16 cellular contexts compared by ENCODE assay signal in genomic region chr16:19926449-19927390, GRCh38. TPM values are rescaled to one million over a fixed set of nuclear protein-coding genes. Genes with fewer than 3 reads are reported as not detected.
DNase-seq lines count a peak whose midpoint lies in the region; ATAC-seq and TF ChIP-seq lines count a peak whose summit lies in the region.
"Had no signal": no experiment of that assay in that cellular context is flagged by ENCODE, and none has a peak within 500 bp of the region (broad histone marks: within the 10 kb centered on the region; RNA-seq: fewer than 3 reads in every experiment).

No MANE protein-coding gene starts in this region.

- no peak overlapping the region for H3K4me3 Mint-ChIP-seq in glutamatergic neuron (ENCODE audit: unreplicated experiment)
- H3K4me3 Mint-ChIP-seq: activated naive CD4-positive, alpha-beta T cell treated with anti-CD3 and anti-CD28 coated beads, Interleukin-2, amount 50 U/mL, for 24 hours; CD4-positive, alpha-beta T cell; stimulated activated naive CD8-positive, alpha-beta T cell treated with anti-CD3 and anti-CD28 coated beads, Interleukin-15, Interleukin-2, amounts not matched to agents 100 ng/mL and 50 ng/mL, for 24 hours; T-helper 2 cell treated with Interferon-gamma antibody and Interleukin-4, amounts not matched to agents 5 μg/mL and 100 μg/mL, for 36 hours had no signal

- H3K4me2 ChIP-seq in mammary epithelial cell (ENCODE audit: insufficient read depth, low read depth, low read length), result no peak overlapping the region

- TF ChIP-seq CTCF in AG10803 (conservative IDR thresholded peaks at IDR 0.05; ENCODE audit: low read length), result no peak
- TF ChIP-seq CTCF in mammary epithelial cell (conservative IDR thresholded peaks at IDR 0.05 in 1 of 2, IDR thresholded peaks at IDR 0.05 in 1 of 2; ENCODE audit: extremely low read depth in 1 of 2, insufficient read depth in 1 of 2, low read depth in 1 of 2, low read length in 2 of 2), result no peak
- no peak for TF ChIP-seq CTCF in glutamatergic neuron (IDR thresholded peaks at IDR 0.05; ENCODE audit: partially characterized antibody, unreplicated experiment)

- no peak overlapping the region for H2AFZ ChIP-seq in mammary epithelial cell (ENCODE audit: low read depth, low read length)

- H3K27ac Mint-ChIP-seq in glutamatergic neuron (ENCODE audit: unreplicated experiment), result no peak overlapping the region
- H3K27ac Mint-ChIP-seq: activated naive CD4-positive, alpha-beta T cell treated with anti-CD3 and anti-CD28 coated beads, Interleukin-2, amount 50 U/mL, for 24 hours; CD4-positive, alpha-beta T cell; progenitor cell of endocrine pancreas; stimulated activated naive CD8-positive, alpha-beta T cell treated with anti-CD3 and anti-CD28 coated beads, Interleukin-15, Interleukin-2, amounts not matched to agents 100 ng/mL and 50 ng/mL, for 24 hours; T-helper 2 cell treated with Interferon-gamma antibody and Interleukin-4, amounts not matched to agents 5 μg/mL and 100 μg/mL, for 36 hours had no signal

- DNase-seq in AG10803 (ENCODE audit: low read depth) (peak; percentile 56), mammary epithelial cell (peak; percentile 8), lung microvascular endothelial cell (ENCODE audit: low read depth in 2 of 2) (peak; percentile 20 to 73), glutamatergic neuron (no peak), NCI-H82 treated with DMSO at 0.1 percent for 48 hours (lab: John Stamatoyannopoulos, UW; ENCODE audit: unreplicated experiment) (no peak), NCI-H774 (lab: John Stamatoyannopoulos, UW) (no peak)
- DNase-seq: CD4-positive, alpha-beta T cell; OCI-M1; stimulated activated CD4-positive, alpha-beta T cell treated with anti-CD3 and anti-CD28 coated beads, Interleukin-4, amount 100 ng/mL, for 24 hours had no signal

- no peaks in the 10 kb centered on the region for H3K36me3 ChIP-seq in mammary epithelial cell (ENCODE audit: insufficient read depth, low read length)

- H3K9ac ChIP-seq in mammary epithelial cell (ENCODE audit: insufficient read depth, low read length), result no peak overlapping the region

- no peak for TF ChIP-seq RAD21 in Ishikawa (IDR thresholded peaks at IDR 0.05; ENCODE audit: low read depth)

- no peaks in the 10 kb centered on the region for H3K79me2 ChIP-seq in mammary epithelial cell (ENCODE audit: insufficient read depth, low read length)

- no peak overlapping the region for H3K4me3 ChIP-seq in AG10803 (ENCODE audit: low read length)
- no peak overlapping the region for H3K4me3 ChIP-seq in mammary epithelial cell (replicated peaks in 1 of 3; ENCODE audit: insufficient read depth in 1 of 3, low read depth in 2 of 3, low read length in 3 of 3)

- H3K9me3 Mint-ChIP-seq in glutamatergic neuron (ENCODE audit: unreplicated experiment), result peaks cover 7% of the 10 kb centered on the region
- H3K9me3 Mint-ChIP-seq: activated naive CD4-positive, alpha-beta T cell treated with anti-CD3 and anti-CD28 coated beads, Interleukin-2, amount 50 U/mL, for 24 hours; CD4-positive, alpha-beta T cell; stimulated activated naive CD8-positive, alpha-beta T cell treated with anti-CD3 and anti-CD28 coated beads, Interleukin-15, Interleukin-2, amounts not matched to agents 100 ng/mL and 50 ng/mL, for 24 hours; T-helper 2 cell treated with Interferon-gamma antibody and Interleukin-4, amounts not matched to agents 5 μg/mL and 100 μg/mL, for 36 hours had no signal

- H3K27me3 Mint-ChIP-seq in glutamatergic neuron (ENCODE audit: unreplicated experiment), result peaks cover 4% of the 10 kb centered on the region

- intact Hi-C loops in mammary epithelial cell (cut with micrococcal nuclease), result loop anchor here (1.0 kb wide), 1 partner anchor 22 kb away; no protein-coding TSS in a partner anchor

- in situ Hi-C loops in mammary epithelial cell (cut with MboI; ENCODE audit: low sequenced_read_pairs in 2 of 2), result no loop called here

- no peak overlapping the region for H3K27ac ChIP-seq in mammary epithelial cell (ENCODE audit: insufficient read depth, low read depth, low read length)

- H3K27me3 ChIP-seq in mammary epithelial cell (ENCODE audit: insufficient read depth, low read length), result no peaks in the 10 kb centered on the region

- 73% methylated on average over 8 of the region's 8 CpGs for WGBS in mammary epithelial cell (ENCODE audit: low coverage, missing lambda C conversion rate)

- no peak for TF ChIP-seq EP300 in Ishikawa (IDR thresholded peaks at IDR 0.05; ENCODE audit: borderline replicate concordance)

- H3K4me1 Mint-ChIP-seq in glutamatergic neuron (ENCODE audit: low read depth, unreplicated experiment), result no peaks in the 10 kb centered on the region
- H3K4me1 Mint-ChIP-seq: activated naive CD4-positive, alpha-beta T cell treated with anti-CD3 and anti-CD28 coated beads, Interleukin-2, amount 50 U/mL, for 24 hours had no signal

- BruUV-seq in mammary epithelial cell (replicated peaks; lab: Mats Ljungman, UMichigan), result no TSS peak

- no peaks in the 10 kb centered on the region for H3K4me1 ChIP-seq in mammary epithelial cell (ENCODE audit: insufficient read depth, low read length)

- H3K9me3 ChIP-seq in mammary epithelial cell (replicated peaks; ENCODE audit: insufficient read depth, low read length), result no peaks in the 10 kb centered on the region

- dilution Hi-C loops in mammary epithelial cell (cut with HindIII; ENCODE audit: low sequenced_read_pairs), result no loop called here

- CTCF ChIA-PET in mammary epithelial cell (lab: Charles Lee; ENCODE audit: low non-redundant PET), result no interaction called here

- no peaks in the 10 kb centered on the region for H4K20me1 ChIP-seq in mammary epithelial cell (ENCODE audit: insufficient read depth, low read length)

- no peak for ATAC-seq in HG02588 (IDR thresholded peaks at IDR 0.05; ENCODE audit: unreplicated experiment)

- H3K36me3 Mint-ChIP-seq in glutamatergic neuron (ENCODE audit: unreplicated experiment), result no peaks in the 10 kb centered on the region
- H3K36me3 Mint-ChIP-seq: activated naive CD4-positive, alpha-beta T cell treated with anti-CD3 and anti-CD28 coated beads, Interleukin-2, amount 50 U/mL, for 24 hours had no signal

TF ChIP-seq in Ishikawa, 13 proteins besides CTCF, POLR2A, EP300 and RAD21:
- no peak for TF ChIP-seq YY1 (IDR thresholded peaks at IDR 0.05; ENCODE audit: low read depth)
- no peak for TF ChIP-seq CEBPB (IDR thresholded peaks at IDR 0.05)
- TF ChIP-seq USF1 (IDR thresholded peaks at IDR 0.05), result 0 out of 2 replicates have a peak, but pooled peaks have one; percentile 22

RNA-seq across cellular contexts. Expression of gene GPRC5B, which starts 42.1 kb away (rescaled TPM):
- 1 to 10 TPM in 1 of 2 donors, under 1 TPM in 1; 0.38 to 3.2 TPM for total RNA-seq in mammary epithelial cell
- 0.18 TPM for polyA plus RNA-seq in mammary epithelial cell
- not detected for polyA minus RNA-seq in mammary epithelial cell
- 26.6 and 110 TPM in 2 replicates for total RNA-seq in lung microvascular endothelial cell
- 8.7 TPM for total RNA-seq in glutamatergic neuron (ENCODE audit: unreplicated experiment)
- total RNA-seq: activated CD8-positive, alpha-beta memory T cell treated with anti-CD3 and anti-CD28 coated beads for 36 hours had no signal

Comparison
In these comparisons a context has a peak if more than half of its experiments do, and no peak if none do; other contexts are left out.
1. DNase-seq: peak in AG10803 (single experiment), mammary epithelial cell (single experiment) and lung microvascular endothelial cell (2 of 2); none in glutamatergic neuron (single experiment), NCI-H82 treated with DMSO at 0.1 percent for 48 hours (single experiment) and NCI-H774 (single experiment).